Comparison of ENCODE assay signal across 12 cellular contexts in genomic region chr1:198676253-198676652, GRCh38. TPM values are rescaled to one million over a fixed set of nuclear protein-coding genes. Genes with fewer than 3 reads are reported as not detected.
DNase-seq lines count a peak whose midpoint lies in the region; ATAC-seq and TF ChIP-seq lines count a peak whose summit lies in the region.
"Had no signal": no experiment of that assay in that cellular context is flagged by ENCODE, and none has a peak within 500 bp of the region (broad histone marks: within the 10 kb centered on the region; RNA-seq: fewer than 3 reads in every experiment).

No MANE protein-coding gene starts in this region.

- peak overlapping the region; percentile 76 for H3K27ac ChIP-seq in KOPT-K1 (ENCODE audit: low read depth, low read length, poor library complexity, severe bottlenecking)
- H3K27ac ChIP-seq: ascending aorta had no signal

- H3K4me3 Mint-ChIP-seq in immature natural killer cell: peak overlapping the region; percentile 58 to 93 (median 83)

- peak; percentile 78 for DNase-seq in DMS 273 (lab: John Stamatoyannopoulos, UW; ENCODE audit: unreplicated experiment)
- no peak for DNase-seq in immature natural killer cell
- no peak for DNase-seq in NCI-H526 (lab: John Stamatoyannopoulos, UW)
- DNase-seq in AG08396 (ENCODE audit: low spot score): no peak
- DNase-seq in SKM-1 treated with dmso at 0.1 percent for 144 hours (lab: John Stamatoyannopoulos, UW; ENCODE audit: unreplicated experiment): no peak
- DNase-seq in GM20000 (ENCODE audit: low spot score): no peak
- DNase-seq: mucosa of descending colon, NCI-H1694 had no signal

- no peak for TF ChIP-seq CTCF in GM20000 (IDR thresholded peaks at IDR 0.05; ENCODE audit: extremely low read depth, missing control alignments)

- no peaks in the 10 kb centered on the region for H3K9me3 ChIP-seq in KOPT-K1 (ENCODE audit: insufficient read depth, low read length, poor library complexity, severe bottlenecking)
- H3K9me3 ChIP-seq: ascending aorta, mucosa of descending colon had no signal

- peaks cover 24 to 40% (median 25%) of the 10 kb centered on the region in 3 donors for H3K36me3 Mint-ChIP-seq in immature natural killer cell

- H3K9me3 Mint-ChIP-seq in immature natural killer cell: no peaks in the 10 kb centered on the region

- ATAC-seq in SK-N-SH treated with all-trans-retinoic acid at 6 μM for 48 hours: peak; percentile 50
- ATAC-seq: mucosa of descending colon, sciatic nerve had no signal

- H3K4me1 Mint-ChIP-seq in immature natural killer cell: peaks cover 95 to 99% of the 10 kb centered on the region in 2 donors

- H3K27ac Mint-ChIP-seq in immature natural killer cell: peak overlapping the region; percentile 97 to 100 (median 98)

- H3K27me3 Mint-ChIP-seq in immature natural killer cell (ENCODE audit: low read depth in 3 of 3): peaks cover 9 to 29% (median 18%) of the 10 kb centered on the region in 3 donors

- peaks cover 14% of the 10 kb centered on the region for H3K36me3 ChIP-seq in KOPT-K1 (ENCODE audit: insufficient read depth, low read length)
- H3K36me3 ChIP-seq: ascending aorta had no signal

TF ChIP-seq in SK-N-SH treated with all-trans-retinoic acid at 6 μM for 48 hours, 23 proteins besides CTCF, POLR2A, EP300 and RAD21:
- TF ChIP-seq ISL1 (CRISPR knock-in tag; IDR thresholded peaks at IDR 0.05): peak; percentile 94
- no peak for TF ChIP-seq TSHZ2 (CRISPR knock-in tag; IDR thresholded peaks at IDR 0.05)
TF ChIP-seq in SK-N-SH treated with all-trans-retinoic acid at 6 μM for 48 hours: peak in this region for 1.

RNA-seq across cellular contexts. Expression of gene PTPRC, which starts 37.4 kb away (rescaled TPM):
- polyA plus RNA-seq in immature natural killer cell: 1,000 to 10,000 TPM in 2 of 3 donors, 100 to 1,000 TPM in 1; 1,000 to 1,490 (median 1,080) TPM
